Comparison of ENCODE assay signal across 15 cellular contexts in the genomic region with DNA sequence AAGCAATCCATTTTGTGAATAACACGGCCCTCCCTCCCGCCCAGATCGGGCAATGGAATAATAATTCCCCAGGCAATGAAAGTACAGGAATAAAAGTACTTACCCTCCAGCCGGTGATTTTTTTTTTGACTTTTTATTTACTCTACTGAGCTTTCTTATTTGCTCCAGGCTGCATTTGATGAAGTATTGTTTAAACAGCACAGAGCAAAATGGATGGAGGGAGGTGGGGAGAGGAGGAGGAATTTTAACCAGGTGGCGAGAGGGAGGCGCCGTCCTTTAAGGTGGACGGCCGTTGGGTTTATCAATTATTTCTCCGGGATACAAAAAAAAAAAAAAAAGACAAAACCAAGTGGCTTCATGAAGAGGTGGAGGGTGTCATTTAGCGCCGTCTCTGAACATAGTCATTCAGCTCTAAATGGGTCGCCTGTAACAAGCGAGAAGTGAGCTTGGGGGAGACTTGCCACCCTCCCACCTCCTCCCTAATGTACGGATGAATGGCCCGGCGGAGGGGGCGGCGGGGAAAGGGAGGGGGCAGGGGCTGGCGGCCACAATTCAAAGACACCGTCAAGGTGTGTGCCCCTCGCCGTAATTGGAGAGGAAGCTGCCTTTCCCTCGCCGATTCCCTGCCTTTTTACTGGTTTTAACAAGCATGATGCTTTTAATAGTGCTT.
DNase-seq lines count a peak whose midpoint lies in the region; ATAC-seq, FAIRE-seq and TF ChIP-seq lines count a peak whose summit lies in the region.
"Had no signal": no experiment of that assay in that cellular context is flagged by ENCODE, and none has a peak within 500 bp of the region (broad histone marks: within the 10 kb centered on the region; RNA-seq: fewer than 3 reads in every experiment).

No MANE protein-coding gene starts in this region.

- H3K9me3 ChIP-seq in BLaER1 treated with 17β-estradiol and CSF1 and Interleukin-3, amounts not matched to agents 10 nM and 100 nM (replicated peaks in 1 of 11) = peaks cover 19 to 50% (median 28%) of the 10 kb centered on the region in 11 experiments
- no peaks in the 10 kb centered on the region for H3K9me3 ChIP-seq in astrocyte (ENCODE audit: insufficient read depth, low read depth, low read length)
- H3K9me3 ChIP-seq in trophoblast cell (ENCODE audit: insufficient read depth, low read depth, low read length) = peaks cover 6% of the 10 kb centered on the region
- no peaks in the 10 kb centered on the region for H3K9me3 ChIP-seq in CD8-positive, alpha-beta T cell (ENCODE audit: low read length)
- H3K9me3 ChIP-seq: MG63, suprapubic skin had no signal

- H3K4me1 Mint-ChIP-seq in astrocyte (ENCODE audit: low read depth, unreplicated experiment) = peaks cover 12% of the 10 kb centered on the region
- peaks cover 9% of the 10 kb centered on the region for H3K4me1 Mint-ChIP-seq in CD8-positive, alpha-beta T cell (ENCODE audit: low read depth)

- H3K36me3 ChIP-seq in BLaER1 treated with 17β-estradiol and CSF1 and Interleukin-3, amounts not matched to agents 10 nM and 100 nM = peaks cover 0 to 23% (median 0%) of the 10 kb centered on the region in 11 experiments; a peak in 7 of 22 replicates
- H3K36me3 ChIP-seq in astrocyte (ENCODE audit: insufficient read depth, low read length) (no peaks in the 10 kb centered on the region), mesendoderm (ENCODE audit: control insufficient read depth, insufficient read depth, low read length) (no peaks in the 10 kb centered on the region), trophoblast cell (ENCODE audit: control insufficient read depth in 1 of 2, insufficient read depth in 2 of 2, low read length in 2 of 2) (no peaks in the 10 kb centered on the region)
- no peaks in the 10 kb centered on the region for H3K36me3 ChIP-seq in CD8-positive, alpha-beta T cell (ENCODE audit: insufficient read depth, low read length)
- H3K36me3 ChIP-seq: left ventricle myocardium inferior, MG63, Peyer's patch, suprapubic skin had no signal

- H2AFZ ChIP-seq in astrocyte (ENCODE audit: low read depth, low read length) (peak overlapping the region; percentile 23), trophoblast cell (ENCODE audit: insufficient read depth, low read length, poor library complexity) (no peak overlapping the region)

- no peak for ATAC-seq in CD8-positive, alpha-beta T cell
- no peak for ATAC-seq in GM18873 (IDR thresholded peaks at IDR 0.05; ENCODE audit: low FRiP score, unreplicated experiment)

- no peak overlapping the region for H2AK5ac ChIP-seq in mesendoderm (ENCODE audit: low read length)
- H2AK5ac ChIP-seq in trophoblast cell (ENCODE audit: low read length) = no peak overlapping the region

- peaks cover 6 to 28% (median 23%) of the 10 kb centered on the region in 10 experiments; a peak in 16 of 20 replicates for H3K4me1 ChIP-seq in BLaER1 treated with 17β-estradiol and CSF1 and Interleukin-3, amounts not matched to agents 10 nM and 100 nM
- peaks cover 10% of the 10 kb centered on the region for H3K4me1 ChIP-seq in astrocyte (ENCODE audit: insufficient read depth, low read length)
- H3K4me1 ChIP-seq in mesendoderm (ENCODE audit: control insufficient read depth, low read depth, low read length) = no peaks in the 10 kb centered on the region
- no peaks in the 10 kb centered on the region for H3K4me1 ChIP-seq in trophoblast cell (ENCODE audit: control insufficient read depth in 1 of 2, insufficient read depth in 2 of 2, low read length in 2 of 2)
- H3K4me1 ChIP-seq in CD8-positive, alpha-beta T cell (ENCODE audit: insufficient read depth, low read length) = no peaks in the 10 kb centered on the region
- H3K4me1 ChIP-seq: left ventricle myocardium inferior, Peyer's patch had no signal

- peaks cover 15% of the 10 kb centered on the region for H3K9me3 Mint-ChIP-seq in astrocyte (ENCODE audit: unreplicated experiment)
- peaks cover 5% of the 10 kb centered on the region for H3K9me3 Mint-ChIP-seq in CD8-positive, alpha-beta T cell

- no peak overlapping the region for H2BK15ac ChIP-seq in mesendoderm (replicated peaks; ENCODE audit: low read depth)

- H3K27me3 Mint-ChIP-seq in astrocyte (ENCODE audit: low read depth, unreplicated experiment) = peaks cover 17% of the 10 kb centered on the region
- peaks cover 26% of the 10 kb centered on the region for H3K27me3 Mint-ChIP-seq in CD8-positive, alpha-beta T cell (ENCODE audit: low read depth)

- no CpG with 5 or more reads among the region's 25 CpGs for WGBS in mesendoderm (ENCODE audit: extremely low coverage, insufficient coverage, low lambda C conversion rate)
- no CpG with 5 or more reads among the region's 25 CpGs for WGBS in trophoblast cell (ENCODE audit: extremely low coverage, insufficient coverage, insufficient read length)

- TF ChIP-seq CTCF in astrocyte (IDR thresholded peaks at IDR 0.05; ENCODE audit: insufficient read depth, low read depth, low read length) = no peak
- TF ChIP-seq CTCF in CD8-positive, alpha-beta T cell (IDR thresholded peaks at IDR 0.05) = no peak

- H3K14ac ChIP-seq in trophoblast cell (ENCODE audit: low read length) = no peak overlapping the region

- no peak overlapping the region for H3K4ac ChIP-seq in mesendoderm (ENCODE audit: low read depth, low read length)
- no peak overlapping the region for H3K4ac ChIP-seq in trophoblast cell (ENCODE audit: low read depth, low read length)

- no peak overlapping the region for H3K9ac ChIP-seq in BLaER1 treated with 17β-estradiol and CSF1 and Interleukin-3, amounts not matched to agents 10 nM and 100 nM
- H3K9ac ChIP-seq in astrocyte (ENCODE audit: low read length) (no peak overlapping the region), mesendoderm (ENCODE audit: low read length) (peak overlapping the region; percentile 17), trophoblast cell (ENCODE audit: low read length) (no peak overlapping the region)

- no peak overlapping the region for H2BK12ac ChIP-seq in trophoblast cell (ENCODE audit: low read length)

- no peak overlapping the region for H3K27ac Mint-ChIP-seq in astrocyte (ENCODE audit: unreplicated experiment)
- no peak overlapping the region for H3K27ac Mint-ChIP-seq in CD8-positive, alpha-beta T cell
- H3K27ac Mint-ChIP-seq: activated T-helper 2 cell treated with anti-CD3 and anti-CD28 coated beads, Interferon-gamma antibody, Interleukin-2, Interleukin-4, amounts not matched to agents 10 μg/mL and 5 μg/mL and 100 μg/mL, durations not matched to agents 14 hours and 24 hours and 36 hours had no signal

- H3K79me1 ChIP-seq in mesendoderm (ENCODE audit: low read length) = no peaks in the 10 kb centered on the region
- H3K79me1 ChIP-seq in trophoblast cell (ENCODE audit: low read length) = no peaks in the 10 kb centered on the region

- intact Hi-C loops in CD8-positive, alpha-beta T cell (cut with DNase I, micrococcal nuclease) = loop anchor here in 1 of 2 experiments (5.0 kb wide), 1 partner anchor 47 kb away; no protein-coding TSS in a partner anchor

- H3K36me3 Mint-ChIP-seq in astrocyte (ENCODE audit: low read depth, unreplicated experiment) = peaks cover 5% of the 10 kb centered on the region
- peaks cover 3% of the 10 kb centered on the region for H3K36me3 Mint-ChIP-seq in CD8-positive, alpha-beta T cell

- POLR2A ChIA-PET in CD8-positive, alpha-beta T cell (lab: Charles Lee) = no interaction called here

- H3K56ac ChIP-seq in mesendoderm (ENCODE audit: low read length) = no peak overlapping the region

- H3K18ac ChIP-seq in mesendoderm (ENCODE audit: low read length) = no peak overlapping the region
- no peak overlapping the region for H3K18ac ChIP-seq in trophoblast cell (ENCODE audit: low read length)

- H2BK120ac ChIP-seq in mesendoderm (ENCODE audit: low read depth, low read length) (no peak overlapping the region), trophoblast cell (ENCODE audit: insufficient read depth, low read length, poor library complexity) (no peak overlapping the region)

- no peak overlapping the region for H3K27ac ChIP-seq in BLaER1 treated with 17β-estradiol and CSF1 and Interleukin-3, amounts not matched to agents 10 nM and 100 nM
- H3K27ac ChIP-seq in astrocyte (ENCODE audit: low read depth, low read length) (no peak overlapping the region), mesendoderm (ENCODE audit: low read depth, low read length) (no peak overlapping the region), trophoblast cell (ENCODE audit: low read depth, low read length) (no peak overlapping the region)
- no peak overlapping the region for H3K27ac ChIP-seq in CD8-positive, alpha-beta T cell (ENCODE audit: low read depth, low read length)
- H3K27ac ChIP-seq: left ventricle myocardium inferior, Peyer's patch, suprapubic skin had no signal

- FAIRE-seq in astrocyte (lab: Jason Lieb, UNC) = no peak
- FAIRE-seq: colon had no signal

- H4K20me1 ChIP-seq in BLaER1 treated with 17β-estradiol and CSF1 and Interleukin-3, amounts not matched to agents 10 nM and 100 nM = no peaks in the 10 kb centered on the region
- no peaks in the 10 kb centered on the region for H4K20me1 ChIP-seq in astrocyte (ENCODE audit: insufficient read depth, low read length)

- H3K4me3 ChIP-seq in BLaER1 treated with 17β-estradiol and CSF1 and Interleukin-3, amounts not matched to agents 10 nM and 100 nM = no peak overlapping the region
- H3K4me3 ChIP-seq in astrocyte (ENCODE audit: insufficient read depth, low read depth, low read length) = no peak overlapping the region
- H3K4me3 ChIP-seq in mesendoderm (ENCODE audit: low read length) = no peak overlapping the region
- no peak overlapping the region for H3K4me3 ChIP-seq in trophoblast cell (ENCODE audit: low read depth, low read length)
- no peak overlapping the region for H3K4me3 ChIP-seq in CD8-positive, alpha-beta T cell (ENCODE audit: low read depth, low read length)
- H3K4me3 ChIP-seq: left ventricle myocardium inferior, MG63, Peyer's patch, suprapubic skin had no signal

- no peak overlapping the region for H4K5ac ChIP-seq in mesendoderm (ENCODE audit: low read length)

- CTCF ChIA-PET in CD8-positive, alpha-beta T cell (lab: Charles Lee) = no interaction called here

- peak overlapping the region in 7 of 11 experiments; percentile 33 to 67 (median 54); a peak in 8 of 22 replicates for H3K4me2 ChIP-seq in BLaER1 treated with 17β-estradiol and CSF1 and Interleukin-3, amounts not matched to agents 10 nM and 100 nM
- H3K4me2 ChIP-seq in astrocyte (ENCODE audit: low read length) = peak overlapping the region; percentile 73
- H3K4me2 ChIP-seq in mesendoderm (ENCODE audit: low read length) = no peak overlapping the region
- H3K4me2 ChIP-seq in trophoblast cell (ENCODE audit: low read length) = no peak overlapping the region

- H4K8ac ChIP-seq in mesendoderm (ENCODE audit: low read depth, low read length) = no peak overlapping the region
- no peak overlapping the region for H4K8ac ChIP-seq in trophoblast cell (ENCODE audit: low read depth, low read length)

- H3K79me2 ChIP-seq in astrocyte (ENCODE audit: insufficient read depth, low read length) = no peaks in the 10 kb centered on the region
- no peaks in the 10 kb centered on the region for H3K79me2 ChIP-seq in mesendoderm (ENCODE audit: control insufficient read depth, insufficient read depth, low read length)
- no peaks in the 10 kb centered on the region for H3K79me2 ChIP-seq in trophoblast cell (ENCODE audit: control insufficient read depth, insufficient read depth, low read length, poor library complexity)

- H4K91ac ChIP-seq in trophoblast cell (ENCODE audit: low read depth, low read length) = no peak overlapping the region

- no peak overlapping the region for H3K4me3 Mint-ChIP-seq in astrocyte (ENCODE audit: unreplicated experiment)
- no peak overlapping the region for H3K4me3 Mint-ChIP-seq in CD8-positive, alpha-beta T cell

- peaks cover 0 to 11% (median 3%) of the 10 kb centered on the region in 11 experiments; a peak in 7 of 22 replicates for H3K27me3 ChIP-seq in BLaER1 treated with 17β-estradiol and CSF1 and Interleukin-3, amounts not matched to agents 10 nM and 100 nM
- H3K27me3 ChIP-seq in astrocyte (ENCODE audit: insufficient read depth, low read length) (peaks cover 47% of the 10 kb centered on the region), mesendoderm (ENCODE audit: insufficient read depth, low read length, poor library complexity) (no peaks in the 10 kb centered on the region), trophoblast cell (ENCODE audit: insufficient read depth, low read length) (no peaks in the 10 kb centered on the region)
- H3K27me3 ChIP-seq in CD8-positive, alpha-beta T cell (ENCODE audit: insufficient read depth, low read length) = no peaks in the 10 kb centered on the region
- H3K27me3 ChIP-seq: MG63 had no signal

- H4K12ac ChIP-seq in trophoblast cell (ENCODE audit: low read depth, low read length) = no peak overlapping the region

- H2BK5ac ChIP-seq in mesendoderm (ENCODE audit: low read length) (no peak overlapping the region), trophoblast cell (ENCODE audit: low read depth, low read length, poor library complexity) (no peak overlapping the region)

- H3K23ac ChIP-seq in mesendoderm (ENCODE audit: low read length) = no peak overlapping the region
- no peak overlapping the region for H3K23ac ChIP-seq in trophoblast cell (ENCODE audit: low read length)

- peak; percentile 100 for DNase-seq in NCI-H1436 treated with DMSO at 0.1 percent for 48 hours (lab: John Stamatoyannopoulos, UW)
- DNase-seq in astrocyte (ENCODE audit: low read depth) = no peak
- no peak for DNase-seq in mesendoderm
- DNase-seq in activated naive CD4-positive, alpha-beta T cell treated with Interleukin-2 at 50 U/mL for 16 hours = no peak
- DNase-seq in trophoblast cell = no peak
- DNase-seq in CD8-positive, alpha-beta T cell = no peak
- DNase-seq: amniotic stem cell, left ventricle myocardium inferior, MG63, Peyer's patch had no signal

Comparison
In these comparisons a context has a peak if more than half of its experiments do, and no peak if none do; other contexts are left out.
1. H3K4me2 ChIP-seq: peak in BLaER1 treated with 17β-estradiol and CSF1 and Interleukin-3, amounts not matched to agents 10 nM and 100 nM (7 of 11) and astrocyte (single experiment); none in mesendoderm (single experiment) and trophoblast cell (single experiment).